Comparison of ENCODE assay signal across 10 cellular contexts in the genomic region with DNA sequence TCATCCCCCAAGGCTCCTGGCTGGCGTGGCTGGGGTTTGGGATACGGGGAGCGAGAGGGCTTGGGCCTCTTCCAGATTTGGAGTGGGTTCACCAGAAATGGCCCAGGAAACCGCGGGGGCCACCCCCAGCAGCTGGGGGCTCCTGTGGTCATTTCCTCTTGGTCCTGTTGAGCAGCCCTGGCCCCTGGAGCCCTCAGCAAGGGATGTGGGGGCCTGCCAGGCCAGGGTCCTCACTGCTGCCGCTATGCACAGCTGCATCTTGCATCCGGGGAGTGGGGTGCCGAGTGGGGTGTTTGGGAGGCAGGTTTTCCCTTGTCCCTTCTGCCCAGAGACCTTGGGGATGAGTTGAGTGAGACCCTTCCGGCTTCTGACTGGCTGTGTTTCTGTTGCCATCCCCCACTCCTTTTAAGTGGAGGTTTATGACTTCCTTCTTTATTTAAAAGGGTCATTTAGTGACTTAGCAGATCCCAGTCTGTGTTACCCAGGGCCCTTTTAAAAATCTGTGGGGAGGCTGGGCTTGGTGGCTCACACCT.
DNase-seq lines count a peak whose midpoint lies in the region; ATAC-seq and TF ChIP-seq lines count a peak whose summit lies in the region.
"Had no signal": no experiment of that assay in that cellular context is flagged by ENCODE, and none has a peak within 500 bp of the region (broad histone marks: within the 10 kb centered on the region; RNA-seq: fewer than 3 reads in every experiment).

No MANE protein-coding gene starts in this region.

- peaks cover 36% of the 10 kb centered on the region for H3K36me3 Mint-ChIP-seq in T-helper 1 cell treated with Interleukin-12 subunit alpha and Interleukin-12 subunit beta and Interleukin-4 antibody, amounts not matched to agents 30 μg/mL and 1 μg/mL, for 36 hours (ENCODE audit: low read depth)
- H3K36me3 Mint-ChIP-seq in stimulated activated effector memory CD8-positive, alpha-beta T cell treated with anti-CD3 and anti-CD28 coated beads, Interleukin-12 subunit alpha, Interleukin-12 subunit beta, amount 100 ng/mL, for 72 hours, result peaks cover 94% of the 10 kb centered on the region

- H3K4me3 ChIP-seq in left ventricle myocardium inferior, result no peak overlapping the region
- H3K4me3 ChIP-seq: body of pancreas had no signal

- H3K27ac Mint-ChIP-seq in T-helper 1 cell treated with Interleukin-12 subunit alpha and Interleukin-12 subunit beta and Interleukin-4 antibody, amounts not matched to agents 30 μg/mL and 1 μg/mL, for 36 hours, result peak overlapping the region; percentile 97
- H3K27ac Mint-ChIP-seq in stimulated activated effector memory CD8-positive, alpha-beta T cell treated with anti-CD3 and anti-CD28 coated beads, Interleukin-12 subunit alpha, Interleukin-12 subunit beta, amount 100 ng/mL, for 72 hours, result peak overlapping the region; percentile 98

- ATAC-seq in stimulated activated effector memory CD8-positive, alpha-beta T cell treated with anti-CD3 and anti-CD28 coated beads, Interleukin-12 subunit alpha, Interleukin-12 subunit beta, amount 100 ng/mL, for 72 hours, result no peak
- ATAC-seq in GM19397 (IDR thresholded peaks at IDR 0.05; ENCODE audit: unreplicated experiment), result no peak
- ATAC-seq: body of pancreas had no signal

- peak overlapping the region; percentile 100 for H3K4me3 Mint-ChIP-seq in T-helper 1 cell treated with Interleukin-12 subunit alpha and Interleukin-12 subunit beta and Interleukin-4 antibody, amounts not matched to agents 30 μg/mL and 1 μg/mL, for 36 hours
- H3K4me3 Mint-ChIP-seq in stimulated activated effector memory CD8-positive, alpha-beta T cell treated with anti-CD3 and anti-CD28 coated beads, Interleukin-12 subunit alpha, Interleukin-12 subunit beta, amount 100 ng/mL, for 72 hours, result peak overlapping the region; percentile 86

- H3K27me3 ChIP-seq in left ventricle myocardium inferior (ENCODE audit: low read depth), result no peaks in the 10 kb centered on the region
- H3K27me3 ChIP-seq: body of pancreas had no signal

- H3K9me3 Mint-ChIP-seq in T-helper 1 cell treated with Interleukin-12 subunit alpha and Interleukin-12 subunit beta and Interleukin-4 antibody, amounts not matched to agents 30 μg/mL and 1 μg/mL, for 36 hours, result no peaks in the 10 kb centered on the region
- no peaks in the 10 kb centered on the region for H3K9me3 Mint-ChIP-seq in stimulated activated effector memory CD8-positive, alpha-beta T cell treated with anti-CD3 and anti-CD28 coated beads, Interleukin-12 subunit alpha, Interleukin-12 subunit beta, amount 100 ng/mL, for 72 hours

- no peaks in the 10 kb centered on the region for H3K36me3 ChIP-seq in left ventricle myocardium inferior

- no peak for TF ChIP-seq CTCF in left ventricle myocardium inferior (IDR thresholded peaks at IDR 0.05; ENCODE audit: borderline replicate concordance)

- DNase-seq in NCI-H2029 (lab: John Stamatoyannopoulos, UW) (peak; percentile 20), NCI-H2029 treated with DMSO at 0.1 percent for 48 hours (lab: John Stamatoyannopoulos, UW) (no peak), left ventricle myocardium inferior (no peak), ecto neural progenitor cell (ENCODE audit: low spot score) (no peak), NCI-H1436 treated with DMSO at 0.1 percent for 48 hours (lab: John Stamatoyannopoulos, UW) (no peak)
- DNase-seq in stimulated activated effector memory CD8-positive, alpha-beta T cell treated with anti-CD3 and anti-CD28 coated beads, Interleukin-12 subunit alpha, Interleukin-12 subunit beta, amount 100 ng/mL, for 72 hours (ENCODE audit: low spot score in 2 of 2), result peak in 1 of 2 donors; percentile 74
- DNase-seq: body of pancreas had no signal

- H3K27me3 Mint-ChIP-seq in T-helper 1 cell treated with Interleukin-12 subunit alpha and Interleukin-12 subunit beta and Interleukin-4 antibody, amounts not matched to agents 30 μg/mL and 1 μg/mL, for 36 hours (ENCODE audit: low read depth), result no peaks in the 10 kb centered on the region

- intact Hi-C loops in left ventricle myocardium inferior (cut with micrococcal nuclease), result no loop called here

- no peaks in the 10 kb centered on the region for H3K9me3 ChIP-seq in left ventricle myocardium inferior (replicated peaks)
- H3K9me3 ChIP-seq: body of pancreas had no signal

- peaks cover 67% of the 10 kb centered on the region for H3K4me1 Mint-ChIP-seq in T-helper 1 cell treated with Interleukin-12 subunit alpha and Interleukin-12 subunit beta and Interleukin-4 antibody, amounts not matched to agents 30 μg/mL and 1 μg/mL, for 36 hours (ENCODE audit: low read depth)
- peaks cover 84% of the 10 kb centered on the region for H3K4me1 Mint-ChIP-seq in stimulated activated effector memory CD8-positive, alpha-beta T cell treated with anti-CD3 and anti-CD28 coated beads, Interleukin-12 subunit alpha, Interleukin-12 subunit beta, amount 100 ng/mL, for 72 hours

- H3K4me1 ChIP-seq in left ventricle myocardium inferior, result peaks cover 94% of the 10 kb centered on the region

- peak overlapping the region; percentile 70 for H3K27ac ChIP-seq in left ventricle myocardium inferior (replicated peaks)
- H3K27ac ChIP-seq: 22Rv1 had no signal
